ENCODE assay signal across 10 cellular contexts in the genomic region with DNA sequence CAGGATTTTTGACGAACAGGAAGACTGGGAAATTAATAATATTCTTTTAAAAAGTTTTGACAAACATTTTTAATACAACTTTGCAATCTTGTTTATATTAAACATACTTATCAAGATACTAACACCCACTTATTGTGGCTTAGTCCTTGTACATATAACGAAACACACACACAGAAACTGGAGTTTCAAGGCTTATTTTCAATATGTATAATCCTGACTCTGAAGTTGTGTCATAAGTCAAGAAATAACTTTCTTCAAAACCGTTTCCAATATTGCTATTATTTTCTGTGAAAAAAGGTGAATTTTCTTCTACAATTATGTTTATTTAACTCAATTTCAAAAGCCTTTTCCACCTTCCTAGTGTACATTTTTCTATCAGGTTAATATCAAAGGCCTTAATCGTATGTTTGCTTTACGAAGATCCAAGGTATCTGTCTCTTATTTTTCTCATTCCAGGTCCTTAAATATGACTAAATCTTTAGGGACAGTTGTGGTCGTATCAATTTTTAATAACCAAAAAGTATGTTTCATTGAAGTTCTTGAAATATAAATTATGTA.
DNase-seq lines count a peak whose midpoint lies in the region; TF ChIP-seq lines count a peak whose summit lies in the region.
"Had no signal": no experiment of that assay in that cellular context is flagged by ENCODE, and none has a peak within 500 bp of the region (broad histone marks: within the 10 kb centered on the region; RNA-seq: fewer than 3 reads in every experiment).

No MANE protein-coding gene starts in this region.

- H3K27me3 ChIP-seq in brain microvascular endothelial cell (replicated peaks), result no peaks in the 10 kb centered on the region

- peaks cover 33% of the 10 kb centered on the region for H3K36me3 Mint-ChIP-seq in T-helper 1 cell treated with Interleukin-12 subunit alpha and Interleukin-12 subunit beta and Interleukin-4 antibody, amounts not matched to agents 30 μg/mL and 1 μg/mL, for 36 hours (ENCODE audit: low read depth)

- no peak overlapping the region for H3K27ac ChIP-seq in brain microvascular endothelial cell
- H3K27ac ChIP-seq: epithelial cell of prostate had no signal

- peak overlapping the region; percentile 94 for H3K4me3 Mint-ChIP-seq in T-helper 1 cell treated with Interleukin-12 subunit alpha and Interleukin-12 subunit beta and Interleukin-4 antibody, amounts not matched to agents 30 μg/mL and 1 μg/mL, for 36 hours

- peaks cover 24% of the 10 kb centered on the region for H3K27me3 Mint-ChIP-seq in T-helper 1 cell treated with Interleukin-12 subunit alpha and Interleukin-12 subunit beta and Interleukin-4 antibody, amounts not matched to agents 30 μg/mL and 1 μg/mL, for 36 hours (ENCODE audit: low read depth)

- no peaks in the 10 kb centered on the region for H3K9me3 Mint-ChIP-seq in T-helper 1 cell treated with Interleukin-12 subunit alpha and Interleukin-12 subunit beta and Interleukin-4 antibody, amounts not matched to agents 30 μg/mL and 1 μg/mL, for 36 hours

- in situ Hi-C loops in brain microvascular endothelial cell (cut with HindIII; ENCODE audit: low pct_ligation_motif_present, low sequenced_read_pairs), result no loop called here

- peaks cover 35% of the 10 kb centered on the region for H3K4me1 Mint-ChIP-seq in T-helper 1 cell treated with Interleukin-12 subunit alpha and Interleukin-12 subunit beta and Interleukin-4 antibody, amounts not matched to agents 30 μg/mL and 1 μg/mL, for 36 hours (ENCODE audit: low read depth)

- DNase-seq in AG10803 (ENCODE audit: low read depth) (no peak), GM12864 (ENCODE audit: low read depth) (no peak), medulla oblongata (ENCODE audit: extremely low spot score) (peak; percentile 16), brain microvascular endothelial cell (no peak), inferior parietal cortex (ENCODE audit: extremely low spot score) (no peak), anterior cingulate cortex (lab: John Stamatoyannopoulos, UW) (no peak)
- no peak for DNase-seq in central memory CD4-positive, alpha-beta T cell
- DNase-seq: activated gamma-delta T cell treated with Interleukin-2 at 50 U/mL for 16 hours had no signal

- TF ChIP-seq CTCF in AG10803 (conservative IDR thresholded peaks at IDR 0.05; ENCODE audit: low read length), result no peak
- no peak for TF ChIP-seq CTCF in GM12864 (IDR thresholded peaks at IDR 0.05; ENCODE audit: low read depth, low read length, missing control alignments)
- no peak for TF ChIP-seq CTCF in brain microvascular endothelial cell (IDR thresholded peaks at IDR 0.05; ENCODE audit: low read depth, low read length, missing control alignments)

- H3K36me3 ChIP-seq in brain microvascular endothelial cell (replicated peaks), result no peaks in the 10 kb centered on the region

- H3K4me3 ChIP-seq in AG10803 (ENCODE audit: low read length), result peak overlapping the region; percentile 95
- peak overlapping the region; percentile 34 for H3K4me3 ChIP-seq in GM12864 (ENCODE audit: low read depth, low read length)
- H3K4me3 ChIP-seq in brain microvascular endothelial cell (ENCODE audit: low read depth, low read length), result no peak overlapping the region

- no peak overlapping the region for H3K27ac Mint-ChIP-seq in T-helper 1 cell treated with Interleukin-12 subunit alpha and Interleukin-12 subunit beta and Interleukin-4 antibody, amounts not matched to agents 30 μg/mL and 1 μg/mL, for 36 hours
